Comparison of ENCODE assay signal across 1 cellular context in genomic region chr21:38088916-38089762, GRCh38.
TF ChIP-seq lines count a peak whose summit lies in the region.

No MANE protein-coding gene starts in this region.

TF ChIP-seq in H1, 55 proteins besides CTCF, POLR2A, EP300 and RAD21 (continued from another document):
- no peak for TF ChIP-seq ASH2L (IDR thresholded peaks at IDR 0.05; ENCODE audit: low read length)
